ENCODE assay signal across 14 cellular contexts in the genomic region with DNA sequence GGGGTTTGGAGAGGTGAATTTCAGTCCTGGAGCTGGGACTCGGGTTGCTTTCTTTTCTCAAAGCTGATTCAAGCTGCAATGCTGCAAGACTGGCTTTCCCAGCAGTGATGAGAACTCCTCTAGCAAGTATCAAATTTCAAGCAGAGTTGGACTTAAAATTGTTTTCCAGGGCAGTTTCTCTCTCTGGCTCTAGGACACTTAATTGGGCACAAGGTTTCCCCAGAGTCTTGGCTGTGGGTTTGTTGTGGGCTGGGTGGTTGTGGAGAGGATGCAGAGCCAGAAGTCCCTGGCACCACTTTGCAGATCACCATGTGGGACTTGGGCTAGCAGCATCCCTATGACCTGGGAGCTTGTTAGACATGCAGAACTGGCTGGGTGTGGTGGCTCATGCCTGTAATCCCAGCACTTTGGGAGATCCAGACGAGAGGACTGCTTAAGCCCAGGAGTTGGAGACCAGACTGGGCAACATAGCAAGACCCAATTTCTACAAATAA. TPM values are rescaled to one million over a fixed set of nuclear protein-coding genes. Genes with fewer than 3 reads are reported as not detected.
A peak's percentile ranks its signal among the peaks of the same experiment; 100 is the strongest.
DNase-seq lines count a peak whose midpoint lies in the region; ATAC-seq, FAIRE-seq and TF ChIP-seq lines count a peak whose summit lies in the region.
"Had no signal": no experiment of that assay in that cellular context is flagged by ENCODE, and none has a peak within 500 bp of the region (broad histone marks: within the 10 kb centered on the region; RNA-seq: fewer than 3 reads in every experiment).

No MANE protein-coding gene starts in this region.

- H3K9me3 ChIP-seq in psoas muscle, result no peaks in the 10 kb centered on the region

- no peak overlapping the region for H3K4me3 ChIP-seq in psoas muscle
- H3K4me3 ChIP-seq: cardiac muscle cell, neural progenitor cell had no signal

- no peaks in the 10 kb centered on the region for H3K36me3 ChIP-seq in psoas muscle (ENCODE audit: insufficient read depth in 1 of 2, low read depth in 1 of 2)
- H3K36me3 ChIP-seq: cardiac muscle cell, neural progenitor cell had no signal

- H3K4me1 ChIP-seq in psoas muscle, result peaks cover 2% of the 10 kb centered on the region
- H3K4me1 ChIP-seq: neural progenitor cell had no signal

- DNase-seq in AG08395 (ENCODE audit: low spot score), result peak; percentile 15
- DNase-seq in RPMI7951 (ENCODE audit: low read depth), result peak; percentile 75
- DNase-seq in fibroblast of gingiva (ENCODE audit: low read depth), result peak; percentile 93
- DNase-seq in psoas muscle, result peak; percentile 27 to 60
- no peak for DNase-seq in frontal cortex (ENCODE audit: low spot score in 2 of 2)
- DNase-seq in cerebellar cortex (ENCODE audit: low spot score), result no peak
- no peak for DNase-seq in SW 1271 (lab: John Stamatoyannopoulos, UW)
- no peak for DNase-seq in SKM-1 (lab: John Stamatoyannopoulos, UW; ENCODE audit: unreplicated experiment)
- DNase-seq: activated effector memory CD4-positive, alpha-beta T cell treated with Interleukin-2 at 50 U/mL for 16 hours; NCI-H526 treated with DMSO at 0.1 percent for 48 hours had no signal

- peak in 3 of 4 donors; percentile 40 to 54 (median 48) for ATAC-seq in psoas muscle

- no peaks in the 10 kb centered on the region for H3K27me3 ChIP-seq in psoas muscle (ENCODE audit: insufficient read depth in 3 of 3, low read length in 2 of 3)
- H3K27me3 ChIP-seq: cardiac muscle cell, neural progenitor cell had no signal

- intact Hi-C loops in psoas muscle (cut with DNase I), result no loop called here

- no peak for TF ChIP-seq CTCF in psoas muscle (IDR thresholded peaks at IDR 0.05)

- no peak for FAIRE-seq in frontal cortex (lab: Jason Lieb, UNC)

- 27 to 33% (median 28%) methylated on average over 2 of the region's 2 CpGs for WGBS in psoas muscle, 3 donors

- H3K27ac ChIP-seq in psoas muscle, result no peak overlapping the region
- H3K27ac ChIP-seq: cardiac muscle cell, KMS-11, neural progenitor cell had no signal

RNA-seq across cellular contexts. Expression of a gene that starts 16.8 kb away (rescaled TPM):
- 1.4 and 2.6 TPM in 2 replicates for total RNA-seq in RPMI7951 (2014; rRNA removed; shearing (Covaris generic))
- total RNA-seq in psoas muscle (10 to 100 TPM; 16.3 to 49.9 (median 36.9) TPM), frontal cortex (not detected)
- 10 to 100 TPM in 2 of 3 donors, 1 to 10 TPM in 1; 6.5 to 16.5 (median 13.5) TPM for polyA plus RNA-seq in psoas muscle
- total RNA-seq: lower leg skin had no signal

RNA-seq across cellular contexts. Expression of a gene that starts 38.3 kb away (rescaled TPM):
- total RNA-seq in RPMI7951 (2014; rRNA removed; shearing (Covaris generic)), result 4.0 TPM in 2 replicates
- total RNA-seq in psoas muscle (10 to 100 TPM in 3 of 4 donors, 1 to 10 TPM in 1; 9.0 to 29.5 (median 20.7) TPM), frontal cortex (not detected)
- 10 to 100 TPM in 2 of 3 donors, 1 to 10 TPM in 1; 7.2 to 19.2 (median 10.1) TPM for polyA plus RNA-seq in psoas muscle

Comparison
In these comparisons a context has a peak if more than half of its experiments do, and no peak if none do; other contexts are left out.
1. DNase-seq: peak in AG08395 (single experiment), RPMI7951 (single experiment), fibroblast of gingiva (single experiment) and psoas muscle (2 of 2); none in frontal cortex (0 of 2), cerebellar cortex (single experiment), SW 1271 (0 of 2) and SKM-1 (single experiment).